Comparison of ENCODE assay signal across 24 cellular contexts in the genomic region with DNA sequence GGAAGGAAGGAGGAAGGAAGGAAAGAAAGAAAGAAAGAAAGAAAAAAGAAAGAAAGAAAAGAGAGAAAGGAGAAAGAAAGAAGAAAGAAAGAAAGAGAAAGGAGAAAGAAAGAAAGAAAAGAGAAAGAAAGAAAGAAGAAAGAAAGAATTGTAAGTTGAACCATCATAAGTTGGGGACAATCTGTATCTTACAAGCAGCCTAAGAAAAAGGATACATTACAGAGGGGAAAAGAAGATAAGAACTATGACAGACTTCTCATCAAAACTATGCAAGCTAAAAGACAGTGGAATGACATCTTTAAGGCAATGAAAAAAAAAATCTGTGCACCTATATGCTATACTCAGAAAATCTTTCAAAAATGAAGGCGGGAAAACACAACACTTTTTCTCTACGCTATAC.
"Had no signal": no experiment of that assay in that cellular context is flagged by ENCODE, and none has a peak within 500 bp of the region (broad histone marks: within the 10 kb centered on the region; RNA-seq: fewer than 3 reads in every experiment).

No MANE protein-coding gene starts in this region.

- H3K36me3 Mint-ChIP-seq: stimulated activated effector memory CD8-positive, alpha-beta T cell treated with anti-CD3 and anti-CD28 coated beads, Interleukin-12 subunit alpha, Interleukin-12 subunit beta, amount 100 ng/mL, for 72 hours had no signal

- H3K4me3 ChIP-seq: ascending aorta, lung, sigmoid colon, testis, upper lobe of left lung had no signal

- H3K27me3 Mint-ChIP-seq: activated naive CD4-positive, alpha-beta T cell treated with anti-CD3 and anti-CD28 coated beads, Interleukin-2, amount 50 U/mL, for 24 hours; natural killer cell treated with Interleukin-12 subunit alpha and Interleukin-12 subunit beta and Interleukin-15 and Interleukin-18, amount 100 ng/mL, for 72 hours had no signal

- H3K79me2 ChIP-seq: parathyroid adenoma had no signal

- DNase-seq: activated CD4-positive, alpha-beta T cell treated with anti-CD3 and anti-CD28 coated beads, Interleukin-2, amount 50 U/mL, for 1 hour; activated CD4-positive, CD25-positive, alpha-beta regulatory T cell treated with anti-CD3 and anti-CD28 coated beads, Interleukin-2, amount 50 U/mL, for 72 hours; activated CD8-positive, alpha-beta memory T cell treated with anti-CD3 and anti-CD28 coated beads, Interleukin-2, amount 50 U/mL, for 48 hours; activated effector memory CD4-positive, alpha-beta T cell treated with anti-CD3 and anti-CD28 coated beads, Interleukin-2, amount 50 U/mL, for 16 hours; activated T-cell treated with anti-CD3 and anti-CD28 coated beads, Interleukin-2, amount 50 U/mL, for 48 hours; cerebellar nuclear complex; cortex of kidney; hypothalamus; sigmoid colon; stimulated activated CD4-positive, alpha-beta T cell treated with anti-CD3 and anti-CD28 coated beads, Interleukin-4, amount 100 ng/mL, for 24 hours; testis; upper lobe of left lung had no signal

- H3K36me3 ChIP-seq: ascending aorta, neutrophil, sigmoid colon, upper lobe of left lung had no signal

- H3K4me1 Mint-ChIP-seq: mesothelial cell of epicardium had no signal

- H3K9ac ChIP-seq: parathyroid adenoma had no signal

- H2AFZ ChIP-seq: parathyroid adenoma had no signal

- H3K4me3 Mint-ChIP-seq: activated naive CD4-positive, alpha-beta T cell treated with anti-CD3 and anti-CD28 coated beads, Interleukin-2, amount 50 U/mL, for 24 hours; mesothelial cell of epicardium; natural killer cell treated with Interleukin-12 subunit alpha and Interleukin-12 subunit beta and Interleukin-15 and Interleukin-18, amount 100 ng/mL, for 72 hours; stimulated activated effector memory CD8-positive, alpha-beta T cell treated with anti-CD3 and anti-CD28 coated beads, Interleukin-12 subunit alpha, Interleukin-12 subunit beta, amount 100 ng/mL, for 72 hours had no signal

- FAIRE-seq: endometrium, frontal cortex, keratinocyte had no signal

- H3K4me1 ChIP-seq: ascending aorta, parathyroid adenoma, sigmoid colon, testis, upper lobe of left lung had no signal

- H3K27ac Mint-ChIP-seq: activated naive CD4-positive, alpha-beta T cell treated with anti-CD3 and anti-CD28 coated beads, Interleukin-2, amount 50 U/mL, for 24 hours; mesothelial cell of epicardium; stimulated activated effector memory CD8-positive, alpha-beta T cell treated with anti-CD3 and anti-CD28 coated beads, Interleukin-12 subunit alpha, Interleukin-12 subunit beta, amount 100 ng/mL, for 72 hours had no signal

- H3K27me3 ChIP-seq: ascending aorta, neutrophil, sigmoid colon, testis, upper lobe of left lung had no signal

- H3K27ac ChIP-seq: ascending aorta, neutrophil, parathyroid adenoma, sigmoid colon, testis, upper lobe of left lung had no signal

- H3K9me3 ChIP-seq: neutrophil, sigmoid colon, testis had no signal

- ATAC-seq: left lobe of liver; natural killer cell treated with Interleukin-12 subunit alpha and Interleukin-12 subunit beta and Interleukin-15 and Interleukin-18, amount 100 ng/mL, for 72 hours; stimulated activated effector memory CD8-positive, alpha-beta T cell treated with anti-CD3 and anti-CD28 coated beads, Interleukin-12 subunit alpha, Interleukin-12 subunit beta, amount 100 ng/mL, for 72 hours had no signal
